In genomic region chr2:72082021-72082739, GRCh38 we compare ENCODE assay signal across 16 cellular contexts.
DNase-seq lines count a peak whose midpoint lies in the region; ATAC-seq and TF ChIP-seq lines count a peak whose summit lies in the region.
"Had no signal": no experiment of that assay in that cellular context is flagged by ENCODE, and none has a peak within 500 bp of the region (broad histone marks: within the 10 kb centered on the region; RNA-seq: fewer than 3 reads in every experiment).

No MANE protein-coding gene starts in this region.

- no peaks in the 10 kb centered on the region for H3K4me1 Mint-ChIP-seq in MCF 10A (ENCODE audit: insufficient read depth, unreplicated experiment)
- H3K4me1 Mint-ChIP-seq in type B pancreatic cell (ENCODE audit: unreplicated experiment): peaks cover 5% of the 10 kb centered on the region
- H3K4me1 Mint-ChIP-seq in activated CD8-positive, alpha-beta T cell treated with anti-CD3 and anti-CD28 coated beads, Interleukin-2, amount 10 ng/mL, durations not matched to agents 7 days and 5 days (ENCODE audit: low read depth): no peaks in the 10 kb centered on the region

- CTCF ChIA-PET in MCF 10A (lab: Yijun Ruan, JAX): no interaction called here
- CTCF ChIA-PET in activated CD8-positive, alpha-beta T cell treated with anti-CD3 and anti-CD28 coated beads, Interleukin-2, amount 10 ng/mL, durations not matched to agents 7 days and 5 days (lab: Charles Lee): no interaction called here

- H3K9me3 Mint-ChIP-seq in MCF 10A (ENCODE audit: unreplicated experiment) (no peaks in the 10 kb centered on the region), type B pancreatic cell (peaks cover 6% of the 10 kb centered on the region)
- H3K9me3 Mint-ChIP-seq in activated CD8-positive, alpha-beta T cell treated with anti-CD3 and anti-CD28 coated beads, Interleukin-2, amount 10 ng/mL, durations not matched to agents 7 days and 5 days (ENCODE audit: insufficient read depth): no peaks in the 10 kb centered on the region

- no peak for TF ChIP-seq POLR2A in breast epithelium (IDR thresholded peaks at IDR 0.05)

- intact Hi-C loops in MCF 10A (cut with micrococcal nuclease): no loop called here
- intact Hi-C loops in breast epithelium (cut with DNase I; ENCODE audit: low total_unique reads): no loop called here

- no peak overlapping the region for H3K4me3 Mint-ChIP-seq in MCF 10A (ENCODE audit: unreplicated experiment)
- H3K4me3 Mint-ChIP-seq in type B pancreatic cell: no peak overlapping the region
- H3K4me3 Mint-ChIP-seq in activated CD8-positive, alpha-beta T cell treated with anti-CD3 and anti-CD28 coated beads, Interleukin-2, amount 10 ng/mL, durations not matched to agents 7 days and 5 days: no peak overlapping the region

- POLR2A ChIA-PET in MCF 10A (lab: Yijun Ruan, JAX): interaction anchor here (0.6 kb wide), 1 partner anchor 251 kb away, joined by 3 read pairs; no protein-coding TSS in a partner anchor
- POLR2A ChIA-PET in activated CD8-positive, alpha-beta T cell treated with anti-CD3 and anti-CD28 coated beads, Interleukin-2, amount 10 ng/mL, durations not matched to agents 7 days and 5 days (lab: Charles Lee): no interaction called here

- no peaks in the 10 kb centered on the region for H3K27me3 ChIP-seq in breast epithelium
- H3K27me3 ChIP-seq: BLaER1 treated with 17β-estradiol and CSF1 and Interleukin-3, amounts not matched to agents 10 nM and 100 nM had no signal

- H3K27me3 Mint-ChIP-seq in MCF 10A (ENCODE audit: insufficient read depth, unreplicated experiment) (no peaks in the 10 kb centered on the region), type B pancreatic cell (no peaks in the 10 kb centered on the region)
- H3K27me3 Mint-ChIP-seq in activated CD8-positive, alpha-beta T cell treated with anti-CD3 and anti-CD28 coated beads, Interleukin-2, amount 10 ng/mL, durations not matched to agents 7 days and 5 days (ENCODE audit: low read depth): no peaks in the 10 kb centered on the region

- no peaks in the 10 kb centered on the region for H3K4me1 ChIP-seq in breast epithelium
- H3K4me1 ChIP-seq: BLaER1 treated with 17β-estradiol and CSF1 and Interleukin-3, amounts not matched to agents 10 nM and 100 nM had no signal

- ATAC-seq in activated CD8-positive, alpha-beta T cell treated with anti-CD3 and anti-CD28 coated beads, Interleukin-2, amount 10 ng/mL, durations not matched to agents 7 days and 5 days: no peak
- ATAC-seq: K562 had no signal

- no TSS peak for BruUV-seq in MCF 10A (replicated peaks; lab: Mats Ljungman, UMichigan)

- H3K27ac Mint-ChIP-seq in MCF 10A (ENCODE audit: low read depth, unreplicated experiment): no peak overlapping the region
- no peak overlapping the region for H3K27ac Mint-ChIP-seq in type B pancreatic cell
- no peak overlapping the region for H3K27ac Mint-ChIP-seq in activated CD8-positive, alpha-beta T cell treated with anti-CD3 and anti-CD28 coated beads, Interleukin-2, amount 10 ng/mL, durations not matched to agents 7 days and 5 days

- H3K9me3 ChIP-seq in breast epithelium: no peaks in the 10 kb centered on the region

- TF ChIP-seq CTCF in MCF 10A (IDR thresholded peaks at IDR 0.05; ENCODE audit: unreplicated experiment): no peak
- TF ChIP-seq CTCF in breast epithelium (IDR thresholded peaks at IDR 0.05): no peak
- no peak for TF ChIP-seq CTCF in type B pancreatic cell (conservative IDR thresholded peaks at IDR 0.05)

- no peak overlapping the region for H3K4me3 ChIP-seq in breast epithelium
- H3K4me3 ChIP-seq: BLaER1 treated with 17β-estradiol and CSF1 and Interleukin-3, amounts not matched to agents 10 nM and 100 nM; K562 had no signal

- no peaks in the 10 kb centered on the region for H3K36me3 Mint-ChIP-seq in MCF 10A (ENCODE audit: insufficient read depth, unreplicated experiment)
- no peaks in the 10 kb centered on the region for H3K36me3 Mint-ChIP-seq in type B pancreatic cell
- H3K36me3 Mint-ChIP-seq in activated CD8-positive, alpha-beta T cell treated with anti-CD3 and anti-CD28 coated beads, Interleukin-2, amount 10 ng/mL, durations not matched to agents 7 days and 5 days (ENCODE audit: low read depth): no peaks in the 10 kb centered on the region

- DNase-seq in MCF 10A (ENCODE audit: unreplicated experiment) (peak; percentile 51), breast epithelium (ENCODE audit: low spot score in 2 of 2) (no peak), RPMI7951 (ENCODE audit: low read depth) (peak; percentile 80), fibroblast of peridontal ligament (ENCODE audit: extremely low read depth) (peak; percentile 31), type B pancreatic cell (ENCODE audit: extremely low spot score, unreplicated experiment) (peak; percentile 51), SKM-1 (lab: John Stamatoyannopoulos, UW; ENCODE audit: unreplicated experiment) (no peak), C1 segment of cervical spinal cord (lab: John Stamatoyannopoulos, UW) (no peak)
- no peak for DNase-seq in activated CD8-positive, alpha-beta T cell treated with anti-CD3 and anti-CD28 coated beads, Interleukin-2, amount 10 ng/mL, durations not matched to agents 7 days and 5 days
- DNase-seq: NCI-H1436, NCI-H2029, NCI-H2171, NCI-H446, NCI-H774 had no signal

- no peak overlapping the region for H3K27ac ChIP-seq in breast epithelium
- H3K27ac ChIP-seq: 22Rv1; BLaER1 treated with 17β-estradiol and CSF1 and Interleukin-3, amounts not matched to agents 10 nM and 100 nM had no signal

- no peaks in the 10 kb centered on the region for H3K36me3 ChIP-seq in breast epithelium
- H3K36me3 ChIP-seq: BLaER1 treated with 17β-estradiol and CSF1 and Interleukin-3, amounts not matched to agents 10 nM and 100 nM had no signal

Comparison
In these comparisons a context has a peak if more than half of its experiments do, and no peak if none do; other contexts are left out.
1. DNase-seq: peak in MCF 10A (single experiment), RPMI7951 (single experiment), fibroblast of peridontal ligament (single experiment) and type B pancreatic cell (single experiment); none in breast epithelium (0 of 2), activated CD8-positive, alpha-beta T cell treated with anti-CD3 and anti-CD28 coated beads, Interleukin-2, amount 10 ng/mL, durations not matched to agents 7 days and 5 days (single experiment), SKM-1 (single experiment) and C1 segment of cervical spinal cord (0 of 14).